Comparison of ENCODE assay signal across 1 cellular context in the genomic region with DNA sequence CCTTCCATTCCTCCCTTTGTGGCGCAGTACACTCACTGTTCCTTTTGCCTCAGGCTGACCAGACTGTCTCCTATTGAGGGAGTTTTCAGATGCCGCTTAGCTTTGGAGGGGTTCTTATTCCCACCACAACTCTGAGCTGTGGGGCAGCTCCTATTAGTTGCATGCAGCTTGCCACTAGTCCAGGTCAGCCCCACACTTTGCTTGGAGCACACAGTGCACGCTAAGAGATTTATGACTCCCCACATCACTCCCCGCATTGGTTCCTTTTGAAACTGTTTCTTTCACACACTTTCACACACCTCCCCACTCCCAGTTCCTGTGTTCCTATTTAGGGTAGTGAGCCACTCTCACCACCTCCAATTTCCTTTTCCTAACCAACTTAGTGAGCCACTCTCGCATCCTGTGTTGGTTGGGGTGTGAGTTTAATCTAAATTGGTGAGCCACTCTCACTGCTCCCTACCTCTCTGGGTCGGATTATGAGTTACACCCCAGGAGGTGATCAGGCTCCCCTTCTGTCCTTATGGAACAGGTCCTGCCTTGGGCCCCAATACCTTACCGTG.
TF ChIP-seq lines count a peak whose summit lies in the region.

No MANE protein-coding gene starts in this region.

TF ChIP-seq in GM12878, 131 proteins besides CTCF, POLR2A, EP300 and RAD21 (continued from another document and continues in another):
- TF ChIP-seq, protein P1, sequence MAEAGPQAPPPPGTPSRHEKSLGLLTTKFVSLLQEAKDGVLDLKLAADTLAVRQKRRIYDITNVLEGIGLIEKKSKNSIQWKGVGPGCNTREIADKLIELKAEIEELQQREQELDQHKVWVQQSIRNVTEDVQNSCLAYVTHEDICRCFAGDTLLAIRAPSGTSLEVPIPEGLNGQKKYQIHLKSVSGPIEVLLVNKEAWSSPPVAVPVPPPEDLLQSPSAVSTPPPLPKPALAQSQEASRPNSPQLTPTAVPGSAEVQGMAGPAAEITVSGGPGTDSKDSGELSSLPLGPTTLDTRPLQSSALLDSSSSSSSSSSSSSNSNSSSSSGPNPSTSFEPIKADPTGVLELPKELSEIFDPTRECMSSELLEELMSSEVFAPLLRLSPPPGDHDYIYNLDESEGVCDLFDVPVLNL (IDR thresholded peaks at IDR 0.05; ENCODE audit: low read depth, low read length), result no peak
- TF ChIP-seq ZNF274 (IDR thresholded peaks at IDR 0.05; ENCODE audit: insufficient read depth, insufficient read length) (no peak), SP1 (IDR thresholded peaks at IDR 0.05; ENCODE audit: low read depth, low read length) (peak; percentile 69), BRCA1 (IDR thresholded peaks at IDR 0.05; ENCODE audit: low read depth, low read length) (no peak), NFXL1 (IDR thresholded peaks at IDR 0.05; ENCODE audit: borderline replicate concordance) (no peak), BHLHE40 (IDR thresholded peaks at IDR 0.05; ENCODE audit: borderline replicate concordance in 1 of 2, low read depth in 2 of 2, low read length in 1 of 2) (peak; percentile 49 to 55; a peak in 1 of 4 replicates), TCF7 (IDR thresholded peaks at IDR 0.05; ENCODE audit: borderline replicate concordance) (no peak), SIX5 (IDR thresholded peaks at IDR 0.05; ENCODE audit: low read depth, low read length, severe bottlenecking) (no peak), CHD4 (IDR thresholded peaks at IDR 0.05) (no peak), PML (IDR thresholded peaks at IDR 0.05; ENCODE audit: low read length) (no peak; the same call in 1 of the 2 replicates), MYC (IDR thresholded peaks at IDR 0.05; ENCODE audit: insufficient read depth, insufficient read length, insufficient replicate concordance, low read length, severe bottlenecking) (no peak), JUND (IDR thresholded peaks at IDR 0.05; ENCODE audit: low read depth, low read length) (no peak), NR2C1 (IDR thresholded peaks at IDR 0.05) (no peak), IKZF2 (IDR thresholded peaks at IDR 0.05) (peak; percentile 94 to 95), ZNF592 (IDR thresholded peaks at IDR 0.05) (no peak), GATAD2B (conservative IDR thresholded peaks at IDR 0.05; ENCODE audit: low read depth) (no peak), DPF2 (IDR thresholded peaks at IDR 0.05) (no peak), CBFB (IDR thresholded peaks at IDR 0.05; ENCODE audit: low read depth) (0 out of 2 replicates have a peak, but pooled peaks have one; percentile 11), CEBPB (IDR thresholded peaks at IDR 0.05; ENCODE audit: borderline replicate concordance in 1 of 2, low read depth in 2 of 2, low read length in 2 of 2) (peak in 1 of 2 experiments; percentile 33; a peak in 1 of 4 replicates), BCL11A (IDR thresholded peaks at IDR 0.05; ENCODE audit: low read depth, low read length) (peak; percentile 67; the same call in 1 of the 2 replicates), NRF1 (conservative IDR thresholded peaks at IDR 0.05; ENCODE audit: low read depth, low read length) (no peak), TAF1 (IDR thresholded peaks at IDR 0.05; ENCODE audit: borderline replicate concordance, low read depth, low read length) (no peak), IRF4 (IDR thresholded peaks at IDR 0.05; ENCODE audit: low read depth, low read length) (peak; percentile 71), SMARCA5 (IDR thresholded peaks at IDR 0.05) (peak; percentile 42), CUX1 (IDR thresholded peaks at IDR 0.05; ENCODE audit: insufficient replicate concordance, low read depth, low read length) (no peak), PRDM15 (CRISPR knock-in tag; IDR thresholded peaks at IDR 0.05) (no peak), SKIL (IDR thresholded peaks at IDR 0.05; ENCODE audit: low read depth, poor library complexity, severe bottlenecking) (peak; percentile 48), RCOR1 (conservative IDR thresholded peaks at IDR 0.05; ENCODE audit: low read depth, low read length) (no peak)
- TF ChIP-seq, protein P2, sequence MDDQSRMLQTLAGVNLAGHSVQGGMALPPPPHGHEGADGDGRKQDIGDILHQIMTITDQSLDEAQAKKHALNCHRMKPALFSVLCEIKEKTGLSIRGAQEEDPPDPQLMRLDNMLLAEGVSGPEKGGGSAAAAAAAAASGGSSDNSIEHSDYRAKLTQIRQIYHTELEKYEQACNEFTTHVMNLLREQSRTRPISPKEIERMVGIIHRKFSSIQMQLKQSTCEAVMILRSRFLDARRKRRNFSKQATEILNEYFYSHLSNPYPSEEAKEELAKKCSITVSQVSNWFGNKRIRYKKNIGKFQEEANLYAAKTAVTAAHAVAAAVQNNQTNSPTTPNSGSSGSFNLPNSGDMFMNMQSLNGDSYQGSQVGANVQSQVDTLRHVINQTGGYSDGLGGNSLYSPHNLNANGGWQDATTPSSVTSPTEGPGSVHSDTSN (IDR thresholded peaks at IDR 0.05; ENCODE audit: insufficient replicate concordance, low read depth, low read length), result peak; percentile 20
- TF ChIP-seq, protein P3, sequence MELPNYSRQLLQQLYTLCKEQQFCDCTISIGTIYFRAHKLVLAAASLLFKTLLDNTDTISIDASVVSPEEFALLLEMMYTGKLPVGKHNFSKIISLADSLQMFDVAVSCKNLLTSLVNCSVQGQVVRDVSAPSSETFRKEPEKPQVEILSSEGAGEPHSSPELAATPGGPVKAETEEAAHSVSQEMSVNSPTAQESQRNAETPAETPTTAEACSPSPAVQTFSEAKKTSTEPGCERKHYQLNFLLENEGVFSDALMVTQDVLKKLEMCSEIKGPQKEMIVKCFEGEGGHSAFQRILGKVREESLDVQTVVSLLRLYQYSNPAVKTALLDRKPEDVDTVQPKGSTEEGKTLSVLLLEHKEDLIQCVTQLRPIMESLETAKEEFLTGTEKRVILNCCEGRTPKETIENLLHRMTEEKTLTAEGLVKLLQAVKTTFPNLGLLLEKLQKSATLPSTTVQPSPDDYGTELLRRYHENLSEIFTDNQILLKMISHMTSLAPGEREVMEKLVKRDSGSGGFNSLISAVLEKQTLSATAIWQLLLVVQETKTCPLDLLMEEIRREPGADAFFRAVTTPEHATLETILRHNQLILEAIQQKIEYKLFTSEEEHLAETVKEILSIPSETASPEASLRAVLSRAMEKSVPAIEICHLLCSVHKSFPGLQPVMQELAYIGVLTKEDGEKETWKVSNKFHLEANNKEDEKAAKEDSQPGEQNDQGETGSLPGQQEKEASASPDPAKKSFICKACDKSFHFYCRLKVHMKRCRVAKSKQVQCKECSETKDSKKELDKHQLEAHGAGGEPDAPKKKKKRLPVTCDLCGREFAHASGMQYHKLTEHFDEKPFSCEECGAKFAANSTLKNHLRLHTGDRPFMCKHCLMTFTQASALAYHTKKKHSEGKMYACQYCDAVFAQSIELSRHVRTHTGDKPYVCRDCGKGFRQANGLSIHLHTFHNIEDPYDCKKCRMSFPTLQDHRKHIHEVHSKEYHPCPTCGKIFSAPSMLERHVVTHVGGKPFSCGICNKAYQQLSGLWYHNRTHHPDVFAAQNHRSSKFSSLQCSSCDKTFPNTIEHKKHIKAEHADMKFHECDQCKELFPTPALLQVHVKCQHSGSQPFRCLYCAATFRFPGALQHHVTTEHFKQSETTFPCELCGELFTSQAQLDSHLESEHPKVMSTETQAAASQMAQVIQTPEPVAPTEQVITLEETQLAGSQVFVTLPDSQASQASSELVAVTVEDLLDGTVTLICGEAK (IDR thresholded peaks at IDR 0.05; ENCODE audit: borderline replicate concordance), result no peak
- TF ChIP-seq, protein P4, sequence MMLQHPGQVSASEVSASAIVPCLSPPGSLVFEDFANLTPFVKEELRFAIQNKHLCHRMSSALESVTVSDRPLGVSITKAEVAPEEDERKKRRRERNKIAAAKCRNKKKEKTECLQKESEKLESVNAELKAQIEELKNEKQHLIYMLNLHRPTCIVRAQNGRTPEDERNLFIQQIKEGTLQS (IDR thresholded peaks at IDR 0.05; ENCODE audit: borderline replicate concordance, extremely low read depth, low read depth, low read length), result no peak
